ENCODE assay signal across 1 cellular context in genomic region chr9:3597792-3598191, GRCh38.
TF ChIP-seq lines count a peak whose summit lies in the region.

No MANE protein-coding gene starts in this region.

TF ChIP-seq in IMR-90, 13 proteins besides CTCF, POLR2A, EP300 and RAD21 (continued from another document):
- TF ChIP-seq ELK1 (IDR thresholded peaks at IDR 0.05; ENCODE audit: borderline replicate concordance, low read depth, low read length), result no peak
- TF ChIP-seq MAFK (IDR thresholded peaks at IDR 0.05; ENCODE audit: low read depth, low read length), result no peak
- TF ChIP-seq FOS (IDR thresholded peaks at IDR 0.05; ENCODE audit: low read depth, low read length), result no peak
